Comparison of ENCODE assay signal across 9 cellular contexts in the genomic region with DNA sequence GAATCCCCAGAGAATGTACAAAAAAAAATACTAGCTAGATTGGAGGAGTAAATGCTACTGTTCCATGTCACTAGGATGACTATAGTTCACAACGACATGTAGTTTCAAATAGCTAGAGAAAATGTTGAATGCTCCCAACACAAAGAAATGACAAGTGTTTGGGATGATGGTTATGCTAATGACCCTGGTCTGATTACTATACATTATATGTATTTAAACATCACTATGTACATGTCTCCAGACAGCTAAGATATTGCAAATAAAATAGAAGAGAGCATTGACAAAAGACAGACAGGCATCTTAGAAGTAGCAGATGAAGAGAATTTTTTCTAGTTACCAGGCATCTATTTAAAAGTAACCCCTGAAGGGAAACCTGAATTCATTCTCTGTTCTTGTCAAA.
ATAC-seq and TF ChIP-seq lines count a peak whose summit lies in the region.
"Had no signal": no experiment of that assay in that cellular context is flagged by ENCODE, and none has a peak within 500 bp of the region (broad histone marks: within the 10 kb centered on the region; RNA-seq: fewer than 3 reads in every experiment).

No MANE protein-coding gene starts in this region.

- H3K27ac ChIP-seq in neural cell (ENCODE audit: low read length) = no peak overlapping the region
- H3K27ac ChIP-seq: 22Rv1; A549; BLaER1; BLaER1 treated with 17β-estradiol and CSF1 and Interleukin-3, amounts not matched to agents 10 nM and 100 nM; C4-2B had no signal

- peak; percentile 93 for TF ChIP-seq EP300 in neural cell (conservative IDR thresholded peaks at IDR 0.05; ENCODE audit: poor library complexity, severe bottlenecking)

- H4K20me1 ChIP-seq in neural cell (ENCODE audit: insufficient read depth) = no peaks in the 10 kb centered on the region
- H4K20me1 ChIP-seq: BLaER1; BLaER1 treated with 17β-estradiol and CSF1 and Interleukin-3, amounts not matched to agents 10 nM and 100 nM had no signal

- no peaks in the 10 kb centered on the region for H3K9me2 ChIP-seq in neural cell (ENCODE audit: insufficient read depth, low read length)

- H3K4me2 ChIP-seq in neural cell (ENCODE audit: low read length) = no peak overlapping the region
- H3K4me2 ChIP-seq: A549; BLaER1; BLaER1 treated with 17β-estradiol and CSF1 and Interleukin-3, amounts not matched to agents 10 nM and 100 nM had no signal

- H3K4me3 ChIP-seq in neural cell (ENCODE audit: low read length) = no peak overlapping the region
- H3K4me3 ChIP-seq: A549; BLaER1; BLaER1 treated with 17β-estradiol and CSF1 and Interleukin-3, amounts not matched to agents 10 nM and 100 nM had no signal

- H3K9ac ChIP-seq in neural cell (ENCODE audit: low read length) = no peak overlapping the region
- H3K9ac ChIP-seq: BLaER1; BLaER1 treated with 17β-estradiol and CSF1 and Interleukin-3, amounts not matched to agents 10 nM and 100 nM had no signal

- H3F3A ChIP-seq in neural cell (ENCODE audit: insufficient read depth, low read length, poor library complexity, severe bottlenecking) = no peaks in the 10 kb centered on the region

- TF ChIP-seq RAD21 in neural cell (conservative IDR thresholded peaks at IDR 0.05) = no peak

- no peaks in the 10 kb centered on the region for H3K27me3 ChIP-seq in neural cell (ENCODE audit: insufficient read depth, low read depth, low read length)
- H3K27me3 ChIP-seq: BE2C; BLaER1; BLaER1 treated with 17β-estradiol and CSF1 and Interleukin-3, amounts not matched to agents 10 nM and 100 nM had no signal

- H3K36me3 ChIP-seq in neural cell (ENCODE audit: insufficient read depth, low read length) = no peaks in the 10 kb centered on the region
- H3K36me3 ChIP-seq: BE2C; BLaER1; BLaER1 treated with 17β-estradiol and CSF1 and Interleukin-3, amounts not matched to agents 10 nM and 100 nM had no signal

- H3K79me2 ChIP-seq in neural cell (replicated peaks; ENCODE audit: insufficient read depth, low read length) = no peaks in the 10 kb centered on the region

- ATAC-seq in GM19328 (IDR thresholded peaks at IDR 0.05; ENCODE audit: unreplicated experiment) = no peak
- ATAC-seq: A549; CD8-positive, alpha-beta T cell had no signal

- no peaks in the 10 kb centered on the region for H3K9me3 ChIP-seq in neural cell (ENCODE audit: low read length)
- H3K9me3 ChIP-seq: BE2C, BLaER1 had no signal

- TF ChIP-seq CTCF in neural cell (IDR thresholded peaks at IDR 0.05; ENCODE audit: poor library complexity, severe bottlenecking) = no peak

- no peak overlapping the region for H2AFZ ChIP-seq in neural cell (ENCODE audit: low read depth, low read length)

TF ChIP-seq in neural cell, 6 proteins besides CTCF, POLR2A, EP300 and RAD21:
- TF ChIP-seq POLR2AphosphoS5 (IDR thresholded peaks at IDR 0.05) (peak; percentile 62), SMC3 (conservative IDR thresholded peaks at IDR 0.05; ENCODE audit: poor library complexity) (no peak)
